In the genomic region with DNA sequence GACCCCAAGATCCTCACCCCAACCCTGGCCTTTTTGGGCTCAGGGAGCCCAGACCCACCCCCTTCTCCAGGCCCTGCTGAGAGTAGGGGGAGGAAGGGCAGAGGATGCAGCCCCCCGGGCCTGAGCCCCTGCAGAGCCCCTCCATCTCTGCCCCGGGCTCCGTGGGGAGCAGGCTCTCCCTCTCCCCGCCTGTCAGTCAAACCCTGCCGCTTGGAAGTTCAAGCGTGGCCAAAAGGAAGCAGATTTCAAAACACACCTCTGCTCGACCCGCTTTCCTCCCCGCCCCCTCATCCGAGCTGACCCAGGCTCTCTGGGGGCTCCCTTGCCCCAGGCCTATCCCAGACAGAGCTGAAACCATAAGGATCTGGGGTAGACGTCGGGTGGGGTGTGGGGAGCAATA, we compare ENCODE assay signal across 17 cellular contexts. TPM values are rescaled to one million over a fixed set of nuclear protein-coding genes. Genes with fewer than 3 reads are reported as not detected.
DNase-seq lines count a peak whose midpoint lies in the region; ATAC-seq and TF ChIP-seq lines count a peak whose summit lies in the region.
"Had no signal": no experiment of that assay in that cellular context is flagged by ENCODE, and none has a peak within 500 bp of the region (broad histone marks: within the 10 kb centered on the region; RNA-seq: fewer than 3 reads in every experiment).

No MANE protein-coding gene starts in this region.

- no peak for TF ChIP-seq POLR2A in testis (IDR thresholded peaks at IDR 0.05)

- peaks cover 91% of the 10 kb centered on the region for H3K4me1 Mint-ChIP-seq in nephron progenitor cell

- H4K20me1 ChIP-seq in BLaER1 treated with 17β-estradiol and CSF1 and Interleukin-3, amounts not matched to agents 10 nM and 100 nM, result no peaks in the 10 kb centered on the region

- no peaks in the 10 kb centered on the region for H3K9me3 ChIP-seq in BLaER1 treated with 17β-estradiol and CSF1 and Interleukin-3, amounts not matched to agents 10 nM and 100 nM (replicated peaks in 1 of 11)
- H3K9me3 ChIP-seq in SJCRH30 (replicated peaks), result no peaks in the 10 kb centered on the region
- no peaks in the 10 kb centered on the region for H3K9me3 ChIP-seq in testis

- H3K36me3 Mint-ChIP-seq in nephron progenitor cell (ENCODE audit: low read depth), result no peaks in the 10 kb centered on the region

- peak overlapping the region; percentile 96 for H3K27ac Mint-ChIP-seq in nephron progenitor cell
- H3K27ac Mint-ChIP-seq: CD4-positive, alpha-beta T cell had no signal

- H3K27me3 ChIP-seq in BLaER1 treated with 17β-estradiol and CSF1 and Interleukin-3, amounts not matched to agents 10 nM and 100 nM, result peaks cover 0 to under 1% (median 0%) of the 10 kb centered on the region in 11 experiments; a peak in 2 of 22 replicates
- H3K27me3 ChIP-seq in SJCRH30 (no peaks in the 10 kb centered on the region), testis (no peaks in the 10 kb centered on the region)

- no peak overlapping the region for H3K4me3 Mint-ChIP-seq in nephron progenitor cell
- H3K4me3 Mint-ChIP-seq: CD4-positive, alpha-beta T cell had no signal

- H3K9me3 Mint-ChIP-seq in nephron progenitor cell, result no peaks in the 10 kb centered on the region
- H3K9me3 Mint-ChIP-seq: CD4-positive, alpha-beta T cell had no signal

- H3K9ac ChIP-seq in BLaER1 treated with 17β-estradiol and CSF1 and Interleukin-3, amounts not matched to agents 10 nM and 100 nM, result peak overlapping the region in 10 of 11 experiments; percentile 3 to 60 (median 40); a peak in 13 of 22 replicates

- H3K4me3 ChIP-seq in BLaER1 treated with 17β-estradiol and CSF1 and Interleukin-3, amounts not matched to agents 10 nM and 100 nM, result peak overlapping the region in 2 of 10 experiments; percentile 1 to 29; a peak in 1 of 20 replicates
- H3K4me3 ChIP-seq in SJCRH30 (peak overlapping the region; percentile 54), testis (peak overlapping the region; percentile 21 to 36)

- H3K27me3 Mint-ChIP-seq in nephron progenitor cell (ENCODE audit: low read depth, poor library complexity), result peaks cover 10% of the 10 kb centered on the region

- ATAC-seq in GM21381 (IDR thresholded peaks at IDR 0.05; ENCODE audit: unreplicated experiment), result no peak

- H3K4me1 ChIP-seq in BLaER1 treated with 17β-estradiol and CSF1 and Interleukin-3, amounts not matched to agents 10 nM and 100 nM, result peaks cover 31 to 80% (median 73%) of the 10 kb centered on the region in 10 experiments
- H3K4me1 ChIP-seq in SJCRH30 (peaks cover 35% of the 10 kb centered on the region), testis (peaks cover 6% of the 10 kb centered on the region)

- intact Hi-C loops in testis (cut with DNase I; ENCODE audit: low total_unique reads), result no loop called here

- DNase-seq in SJCRH30 (peak in 1 of 2 experiments; percentile 45), nephron progenitor cell (peak; percentile 36), testis (no peak), NCI-H2196 treated with DMSO at 0.1 percent for 48 hours (lab: John Stamatoyannopoulos, UW; ENCODE audit: unreplicated experiment) (no peak), NCI-H1105 treated with DMSO at 0.1 percent for 48 hours (lab: John Stamatoyannopoulos, UW) (no peak)
- DNase-seq: 8988T; AML-193; C1 segment of cervical spinal cord; Calu3; CD4-positive, alpha-beta T cell; DMS 273 treated with DMSO at 0.1 percent for 48 hours; GOT3; HCEC 1CT; IMR-90; KG1 had no signal

- H3K27ac ChIP-seq in BLaER1 treated with 17β-estradiol and CSF1 and Interleukin-3, amounts not matched to agents 10 nM and 100 nM, result peak overlapping the region in 9 of 11 experiments; percentile 17 to 54 (median 43); a peak in 13 of 22 replicates
- H3K27ac ChIP-seq in SJCRH30, result peak overlapping the region; percentile 80
- no peak overlapping the region for H3K27ac ChIP-seq in testis

- WGBS in testis, 2 donors, result 57 to 61% methylated on average over 9 to 12 of the region's 12 CpGs

- H3K4me2 ChIP-seq in BLaER1 treated with 17β-estradiol and CSF1 and Interleukin-3, amounts not matched to agents 10 nM and 100 nM, result peak overlapping the region; percentile 65 to 91 (median 86)

- no peaks in the 10 kb centered on the region for H3K36me3 ChIP-seq in BLaER1 treated with 17β-estradiol and CSF1 and Interleukin-3, amounts not matched to agents 10 nM and 100 nM
- H3K36me3 ChIP-seq in SJCRH30 (no peaks in the 10 kb centered on the region), testis (ENCODE audit: low read depth, missing control alignments) (no peaks in the 10 kb centered on the region)

- TF ChIP-seq CTCF in nephron progenitor cell (IDR thresholded peaks at IDR 0.05) (no peak), testis (IDR thresholded peaks at IDR 0.05) (no peak)

RNA-seq across cellular contexts. Expression of gene CD82, which starts 39.0 kb away (rescaled TPM):
- 81.8 and 90.6 TPM in 2 replicates for total RNA-seq in SJCRH30 (2014; rRNA removed; shearing (Covaris generic))
- total RNA-seq in testis, result 10 to 100 TPM in 1 of 2 donors, 1 to 10 TPM in 1; 5.0 to 13.0 TPM
- polyA plus RNA-seq in testis (ENCODE audit: insufficient read depth, low read depth, low replicate concordance), result 13.7 TPM

Comparison
In these comparisons a context has a peak if more than half of its experiments do, and no peak if none do; other contexts are left out.
1. H3K27ac ChIP-seq: peak in BLaER1 treated with 17β-estradiol and CSF1 and Interleukin-3, amounts not matched to agents 10 nM and 100 nM (9 of 11) and SJCRH30 (single experiment); none in testis (0 of 2).